1 cellular context compared by ENCODE assay signal in the genomic region with DNA sequence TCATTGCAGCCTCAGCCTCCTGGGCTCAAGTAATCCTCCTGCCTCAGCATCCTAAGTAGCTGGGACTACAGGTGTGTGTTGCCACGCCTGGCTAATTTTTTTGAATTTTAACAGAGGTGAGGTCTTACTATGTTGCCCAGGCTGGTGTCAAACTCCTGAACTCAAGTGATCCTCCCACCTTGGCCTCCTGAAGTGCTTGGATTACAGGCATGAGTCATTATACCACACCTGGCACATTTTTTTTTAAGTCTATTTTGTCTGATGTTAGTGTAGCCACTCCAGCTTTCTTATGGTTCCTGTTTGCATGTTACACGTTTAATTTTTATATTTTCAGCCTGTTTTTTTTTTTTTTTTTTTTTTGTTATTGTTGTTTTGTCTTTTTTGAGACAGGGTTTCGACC.
A peak's percentile ranks its signal among the peaks of the same experiment; 100 is the strongest.
TF ChIP-seq lines count a peak whose summit lies in the region.

No MANE protein-coding gene starts in this region.

TF ChIP-seq in HepG2, 621 proteins besides CTCF, POLR2A, EP300 and RAD21:
- TF ChIP-seq RARG (CRISPR knock-in tag; IDR thresholded peaks at IDR 0.05; ENCODE audit: low read depth), result no peak
- TF ChIP-seq PHF8 (CRISPR knock-in tag; IDR thresholded peaks at IDR 0.05), result no peak
- TF ChIP-seq ZNF121 (CRISPR knock-in tag; IDR thresholded peaks at IDR 0.05), result peak; percentile 42; the same call in 1 of the 2 replicates
- TF ChIP-seq, protein P1, sequence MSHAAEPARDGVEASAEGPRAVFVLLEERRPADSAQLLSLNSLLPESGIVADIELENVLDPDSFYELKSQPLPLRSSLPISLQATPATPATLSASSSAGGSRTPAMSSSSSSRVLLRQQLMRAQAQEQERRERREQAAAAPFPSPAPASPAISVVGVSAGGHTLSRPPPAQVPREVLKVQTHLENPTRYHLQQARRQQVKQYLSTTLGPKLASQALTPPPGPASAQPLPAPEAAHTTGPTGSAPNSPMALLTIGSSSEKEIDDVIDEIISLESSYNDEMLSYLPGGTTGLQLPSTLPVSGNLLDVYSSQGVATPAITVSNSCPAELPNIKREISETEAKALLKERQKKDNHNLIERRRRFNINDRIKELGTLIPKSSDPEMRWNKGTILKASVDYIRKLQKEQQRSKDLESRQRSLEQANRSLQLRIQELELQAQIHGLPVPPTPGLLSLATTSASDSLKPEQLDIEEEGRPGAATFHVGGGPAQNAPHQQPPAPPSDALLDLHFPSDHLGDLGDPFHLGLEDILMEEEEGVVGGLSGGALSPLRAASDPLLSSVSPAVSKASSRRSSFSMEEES (CRISPR knock-in tag; IDR thresholded peaks at IDR 0.05), result no peak
- TF ChIP-seq ZBTB42 (CRISPR knock-in tag; IDR thresholded peaks at IDR 0.05), result no peak
- no peak for TF ChIP-seq TEAD2 (CRISPR knock-in tag; IDR thresholded peaks at IDR 0.05)
- no peak for TF ChIP-seq FOXP1 (IDR thresholded peaks at IDR 0.05)
- TF ChIP-seq FOXP1 (CRISPR knock-in tag; IDR thresholded peaks at IDR 0.05), result no peak
